23 cellular contexts compared by ENCODE assay signal in genomic region chr3:6921041-6921440, GRCh38.
DNase-seq lines count a peak whose midpoint lies in the region; ATAC-seq, FAIRE-seq and TF ChIP-seq lines count a peak whose summit lies in the region.
"Had no signal": no experiment of that assay in that cellular context is flagged by ENCODE, and none has a peak within 500 bp of the region (broad histone marks: within the 10 kb centered on the region; RNA-seq: fewer than 3 reads in every experiment).

No MANE protein-coding gene starts in this region.

- no peak overlapping the region for H3K4me3 Mint-ChIP-seq in endodermal cell
- H3K4me3 Mint-ChIP-seq: naive B cell had no signal

- H3K9me3 ChIP-seq in liver (ENCODE audit: control insufficient read depth in 4 of 4, low read length in 3 of 4) (no peaks in the 10 kb centered on the region), HepG2 (ENCODE audit: low read length) (peaks cover 75% of the 10 kb centered on the region), GM23248 (ENCODE audit: low read depth) (no peaks in the 10 kb centered on the region), endodermal cell (ENCODE audit: control insufficient read depth, low read length) (no peaks in the 10 kb centered on the region), kidney (ENCODE audit: control insufficient read depth in 1 of 2, low read length in 2 of 2) (no peaks in the 10 kb centered on the region)
- H3K9me3 ChIP-seq: Peyer's patch, SK-N-SH, vagina had no signal

- TF ChIP-seq EP300 in HepG2 (IDR thresholded peaks at IDR 0.05; ENCODE audit: low read depth in 2 of 2, low read length in 2 of 2), result no peak
- TF ChIP-seq EP300 in HepG2 (CRISPR knock-in tag; IDR thresholded peaks at IDR 0.05; ENCODE audit: borderline replicate concordance), result no peak

- no peaks in the 10 kb centered on the region for H4K20me1 ChIP-seq in HepG2 (ENCODE audit: insufficient read depth, low read length)
- H4K20me1 ChIP-seq in GM23248 (ENCODE audit: insufficient read depth), result no peaks in the 10 kb centered on the region

- no peaks in the 10 kb centered on the region for H3K4me1 Mint-ChIP-seq in endodermal cell
- H3K4me1 Mint-ChIP-seq: naive B cell had no signal

- H3K9me2 ChIP-seq in GM23248 (ENCODE audit: insufficient read depth), result no peaks in the 10 kb centered on the region
- H3K9me2 ChIP-seq: SK-N-SH had no signal

- POLR2A ChIA-PET in HepG2 (lab: Yijun Ruan, JAX), result no interaction called here

- DNase-seq in HepG2 (ENCODE audit: low spot score), result no peak
- peak; percentile 60 for DNase-seq in NCI-H510A treated with DMSO at 0.1 percent for 48 hours (lab: John Stamatoyannopoulos, UW)
- DNase-seq in left kidney (ENCODE audit: low read depth, low spot score), result peak; percentile 12
- DNase-seq in GM23248, result no peak
- no peak for DNase-seq in endodermal cell
- no peak for DNase-seq in kidney
- DNase-seq: activated CD4-positive, alpha-beta T cell treated with anti-CD3 and anti-CD28 coated beads, Interleukin-2, amount 50 U/mL, for 4 hours; activated T-cell treated with anti-CD3 and anti-CD28 coated beads for 4 hours; erythroblast; foreskin keratinocyte; islet precursor cell; mesendoderm; MM.1S; naive B cell; Peyer's patch; SK-N-SH; WERI-Rb-1 had no signal

- CTCF ChIA-PET in HepG2 (lab: Yijun Ruan, JAX; ENCODE audit: low intra/inter-chr PET ratio, low total read pairs), result no interaction called here

- H3K27me3 Mint-ChIP-seq in endodermal cell (ENCODE audit: insufficient read depth), result no peaks in the 10 kb centered on the region
- H3K27me3 Mint-ChIP-seq: naive B cell had no signal

- TF ChIP-seq RAD21 in liver (IDR thresholded peaks at IDR 0.05) (peak; percentile 32 to 55), HepG2 (CRISPR knock-in tag; IDR thresholded peaks at IDR 0.05) (no peak)

- TF ChIP-seq CTCF in liver (IDR thresholded peaks at IDR 0.05; ENCODE audit: low read depth, low read length, missing input control) (no peak), HepG2 (CRISPR knock-in tag; IDR thresholded peaks at IDR 0.05) (no peak), endodermal cell (conservative IDR thresholded peaks at IDR 0.05) (no peak), kidney (IDR thresholded peaks at IDR 0.05; ENCODE audit: borderline replicate concordance, extremely low read depth, insufficient read depth) (no peak)

- H3K36me3 ChIP-seq in liver (ENCODE audit: control insufficient read depth in 4 of 4, insufficient read depth in 3 of 4, low read depth in 1 of 4, low read length in 3 of 4) (no peaks in the 10 kb centered on the region), HepG2 (replicated peaks in 1 of 2; ENCODE audit: control insufficient read depth in 1 of 2, insufficient read depth in 2 of 2, low read length in 2 of 2) (no peaks in the 10 kb centered on the region), GM23248 (ENCODE audit: low read depth) (no peaks in the 10 kb centered on the region), endodermal cell (ENCODE audit: control insufficient read depth, insufficient read depth, low read length) (no peaks in the 10 kb centered on the region), kidney (ENCODE audit: control insufficient read depth in 1 of 2, insufficient read depth in 2 of 2, low read length in 2 of 2) (no peaks in the 10 kb centered on the region)
- H3K36me3 ChIP-seq: Peyer's patch, vagina, WERI-Rb-1 had no signal

- in situ Hi-C loops in HepG2 (cut with HindIII; ENCODE audit: extremely low pct_ligation_motif_present, low pct_unique_long_range_greater_than_20kb), result no loop called here
- in situ Hi-C loops in GM23248 (cut with MboI), result no loop called here

- H2AFZ ChIP-seq in HepG2 (ENCODE audit: low read length) (no peak overlapping the region), GM23248 (no peak overlapping the region)

- H3K27ac Mint-ChIP-seq in endodermal cell, result no peak overlapping the region
- H3K27ac Mint-ChIP-seq: naive B cell had no signal

- no peaks in the 10 kb centered on the region for H3K27me3 ChIP-seq in liver (ENCODE audit: control insufficient read depth in 4 of 4, insufficient read depth in 4 of 4, low read length in 3 of 4)
- no peaks in the 10 kb centered on the region for H3K27me3 ChIP-seq in HepG2 (ENCODE audit: control insufficient read depth in 1 of 2, insufficient read depth in 2 of 2, low read length in 2 of 2)
- no peaks in the 10 kb centered on the region for H3K27me3 ChIP-seq in GM23248 (replicated peaks; ENCODE audit: insufficient read depth)
- H3K27me3 ChIP-seq in endodermal cell (ENCODE audit: control insufficient read depth, insufficient read depth, low read length, poor library complexity, severe bottlenecking), result no peaks in the 10 kb centered on the region
- H3K27me3 ChIP-seq: foreskin keratinocyte, Peyer's patch, vagina had no signal

- H3K27ac ChIP-seq in liver (ENCODE audit: low read depth in 1 of 2, low read length in 2 of 2), result no peak overlapping the region
- H3K27ac ChIP-seq in HepG2 (ENCODE audit: extremely low read length, insufficient read depth, low read length), result no peak overlapping the region
- H3K27ac ChIP-seq in GM23248, result no peak overlapping the region
- H3K27ac ChIP-seq in endodermal cell (ENCODE audit: low read depth, low read length), result no peak overlapping the region
- no peak overlapping the region for H3K27ac ChIP-seq in kidney (ENCODE audit: low read depth in 2 of 2, low read length in 2 of 2)
- H3K27ac ChIP-seq: C4-2B, foreskin keratinocyte, Peyer's patch, vagina, WERI-Rb-1 had no signal

- H3K79me2 ChIP-seq in HepG2 (ENCODE audit: insufficient read depth, low read length) (no peaks in the 10 kb centered on the region), GM23248 (ENCODE audit: insufficient read depth) (no peaks in the 10 kb centered on the region)

- intact Hi-C loops in HepG2 (cut with micrococcal nuclease; ENCODE audit: unreplicated experiment), result no loop called here
- intact Hi-C loops in kidney (cut with DNase I), result no loop called here

- WGBS in liver, result 36% methylated on average over 8 of the region's 8 CpGs
- WGBS in HepG2 (ENCODE audit: low lambda C conversion rate), result 27% methylated on average over 8 of the region's 8 CpGs
- 30 to 34% methylated on average over 8 of the region's 8 CpGs for WGBS in GM23248 (ENCODE audit: low coverage in 1 of 2, low lambda C conversion rate in 2 of 2, missing lambda C conversion rate in 2 of 2), 2 experiments
- 90 to 94% methylated on average over 6 to 8 of the region's 8 CpGs for WGBS in endodermal cell (ENCODE audit: insufficient coverage in 1 of 2, insufficient read length in 1 of 2), 2 experiments

- H3K9ac ChIP-seq in liver (ENCODE audit: low read depth in 1 of 2, low read length in 2 of 2) (no peak overlapping the region), HepG2 (ENCODE audit: insufficient read depth, low read depth, low read length) (no peak overlapping the region), GM23248 (no peak overlapping the region), endodermal cell (ENCODE audit: extremely low read depth, low read length, poor library complexity, severe bottlenecking) (no peak overlapping the region), kidney (ENCODE audit: low read length in 2 of 2) (no peak overlapping the region)
- H3K9ac ChIP-seq: SK-N-SH had no signal

- H3K4me1 ChIP-seq in liver (ENCODE audit: control insufficient read depth in 4 of 4, insufficient read depth in 4 of 4, low read length in 3 of 4) (peaks cover 0 to 24% (median 7%) of the 10 kb centered on the region in 4 donors), HepG2 (ENCODE audit: insufficient read depth, low read length) (no peaks in the 10 kb centered on the region), GM23248 (ENCODE audit: insufficient read depth) (no peaks in the 10 kb centered on the region), endodermal cell (ENCODE audit: control insufficient read depth, insufficient read depth, low read length) (no peaks in the 10 kb centered on the region), kidney (ENCODE audit: control insufficient read depth in 1 of 2, insufficient read depth in 1 of 2, low read depth in 1 of 2, low read length in 2 of 2) (no peaks in the 10 kb centered on the region)
- H3K4me1 ChIP-seq: foreskin keratinocyte, Peyer's patch, vagina had no signal

- FAIRE-seq in HepG2 (lab: Jason Lieb, UNC), result no peak
- FAIRE-seq in kidney (lab: Jason Lieb, UNC), result no peak
- FAIRE-seq: D721Med, G401.6 had no signal

- H3F3A ChIP-seq in GM23248 (ENCODE audit: insufficient read depth), result no peaks in the 10 kb centered on the region

- H3K36me3 Mint-ChIP-seq in endodermal cell (ENCODE audit: low read depth), result no peaks in the 10 kb centered on the region
- H3K36me3 Mint-ChIP-seq: naive B cell had no signal

- TF ChIP-seq POLR2A in HepG2 (IDR thresholded peaks at IDR 0.05; ENCODE audit: insufficient read depth in 1 of 2, low read depth in 2 of 2, low read length in 2 of 2), result no peak

- H3K4me2 ChIP-seq in HepG2 (ENCODE audit: low read depth, low read length) (no peak overlapping the region), GM23248 (ENCODE audit: unreplicated experiment) (no peak overlapping the region)
- H3K4me2 ChIP-seq: SK-N-SH had no signal

- no TSS peak for BruUV-seq in HepG2 (replicated peaks; lab: Mats Ljungman, UMichigan)

- H3K4me3 ChIP-seq in liver (ENCODE audit: low read depth in 1 of 3, low read length in 3 of 3) (no peak overlapping the region), HepG2 (replicated peaks in 1 of 3; ENCODE audit: insufficient read depth in 1 of 3, low read depth in 2 of 3, low read length in 3 of 3) (no peak overlapping the region), GM23248 (no peak overlapping the region), endodermal cell (ENCODE audit: low read length) (no peak overlapping the region), kidney (ENCODE audit: low read length in 2 of 2) (no peak overlapping the region)
- H3K4me3 ChIP-seq: Peyer's patch, vagina had no signal

- H3K9me3 Mint-ChIP-seq in endodermal cell, result no peaks in the 10 kb centered on the region

- ATAC-seq in HepG2 (no peak), GM21367 (IDR thresholded peaks at IDR 0.05; ENCODE audit: unreplicated experiment) (no peak)
- ATAC-seq: foreskin keratinocyte had no signal

TF ChIP-seq in liver, 16 proteins besides CTCF, POLR2A, EP300 and RAD21 (continues in another document):
- TF ChIP-seq HNF4A (conservative IDR thresholded peaks at IDR 0.05), result peak; percentile 6 to 50
- no peak for TF ChIP-seq GABPA (IDR thresholded peaks at IDR 0.05 in 1 of 2, conservative IDR thresholded peaks at IDR 0.05 in 1 of 2)
- TF ChIP-seq ATF3 (IDR thresholded peaks at IDR 0.05), result no peak
- no peak for TF ChIP-seq NR2F2 (IDR thresholded peaks at IDR 0.05)

TF ChIP-seq in HepG2, 621 proteins besides CTCF, POLR2A, EP300 and RAD21:
- TF ChIP-seq ZFP36L2 (CRISPR knock-in tag; IDR thresholded peaks at IDR 0.05), result no peak
- no peak for TF ChIP-seq SNRNP70 (IDR thresholded peaks at IDR 0.05; ENCODE audit: low read depth, low read length)
- no peak for TF ChIP-seq SP2 (CRISPR knock-in tag; IDR thresholded peaks at IDR 0.05)
- no peak for TF ChIP-seq ZNF792 (CRISPR knock-in tag; IDR thresholded peaks at IDR 0.05)

Comparison
In these comparisons a context has a peak if more than half of its experiments do, and no peak if none do; other contexts are left out.
1. DNase-seq: peak in NCI-H510A treated with DMSO at 0.1 percent for 48 hours (single experiment) and left kidney (single experiment); none in HepG2 (single experiment), GM23248 (single experiment), endodermal cell (single experiment) and kidney (single experiment).